Comparison of ENCODE assay signal across 23 cellular contexts in the genomic region with DNA sequence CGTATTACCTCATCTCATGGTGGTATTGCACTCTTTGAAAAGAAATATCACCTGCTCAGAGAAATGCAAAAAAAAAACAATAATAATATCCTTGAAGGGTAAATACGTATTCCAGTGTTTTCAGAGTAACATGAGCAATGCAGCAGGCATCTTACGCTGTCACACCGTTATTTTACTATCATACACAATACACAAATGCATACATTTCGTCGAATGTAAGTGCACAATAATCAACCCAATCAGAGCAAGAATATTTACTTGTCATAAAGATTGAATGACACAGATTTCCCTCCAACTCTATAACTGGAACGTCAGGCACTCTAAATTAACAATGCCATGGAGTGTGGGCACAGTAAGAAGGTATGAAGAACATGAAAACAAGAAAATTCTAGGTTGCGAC.
A peak's percentile ranks its signal among the peaks of the same experiment; 100 is the strongest.
DNase-seq lines count a peak whose midpoint lies in the region; FAIRE-seq and TF ChIP-seq lines count a peak whose summit lies in the region.
"Had no signal": no experiment of that assay in that cellular context is flagged by ENCODE, and none has a peak within 500 bp of the region (broad histone marks: within the 10 kb centered on the region; RNA-seq: fewer than 3 reads in every experiment).

No MANE protein-coding gene starts in this region.

- no peak overlapping the region for H3K4me3 ChIP-seq in neural progenitor cell
- H3K4me3 ChIP-seq: GM12878, GM23248, HAP-1 had no signal

- no peak overlapping the region for H3K27ac ChIP-seq in neural progenitor cell
- H3K27ac ChIP-seq: C4-2B, GM23248, HL-60 had no signal

- H3F3A ChIP-seq in neural progenitor cell (ENCODE audit: low read depth): no peaks in the 10 kb centered on the region

- no peaks in the 10 kb centered on the region for H3K9me3 ChIP-seq in neural progenitor cell (ENCODE audit: low read depth)
- H3K9me3 ChIP-seq: HAP-1 had no signal

- no peaks in the 10 kb centered on the region for H3K36me3 ChIP-seq in neural progenitor cell
- H3K36me3 ChIP-seq: HAP-1 had no signal

- no peak for FAIRE-seq in GM12892 (lab: Jason Lieb, UNC)
- FAIRE-seq: A204.1, GM12878, HepG2 had no signal

- peak overlapping the region; percentile 34 for H3K27ac Mint-ChIP-seq in neural progenitor cell
- H3K27ac Mint-ChIP-seq: CD8-positive, alpha-beta memory T cell; T-helper 1 cell treated with Interleukin-12 subunit alpha and Interleukin-12 subunit beta and Interleukin-4 antibody, amounts not matched to agents 30 μg/mL and 1 μg/mL, for 36 hours had no signal

- TF ChIP-seq POLR2A in GM12892 (IDR thresholded peaks at IDR 0.05; ENCODE audit: low read depth, low read length): no peak

- H3K4me3 Mint-ChIP-seq in neural progenitor cell: no peak overlapping the region
- H3K4me3 Mint-ChIP-seq: CD8-positive, alpha-beta memory T cell; T-helper 1 cell treated with Interleukin-12 subunit alpha and Interleukin-12 subunit beta and Interleukin-4 antibody, amounts not matched to agents 30 μg/mL and 1 μg/mL, for 36 hours had no signal

- no peaks in the 10 kb centered on the region for H3K27me3 Mint-ChIP-seq in neural progenitor cell (ENCODE audit: insufficient read depth, low read depth)
- H3K27me3 Mint-ChIP-seq: CD8-positive, alpha-beta memory T cell had no signal

- H2AFZ ChIP-seq in neural progenitor cell (replicated peaks): no peak overlapping the region
- H2AFZ ChIP-seq: GM23248 had no signal

- no peaks in the 10 kb centered on the region for H3K9me3 Mint-ChIP-seq in neural progenitor cell

- H3K4me1 Mint-ChIP-seq in neural progenitor cell: peaks cover 13% of the 10 kb centered on the region
- H3K4me1 Mint-ChIP-seq: CD8-positive, alpha-beta memory T cell had no signal

- no peaks in the 10 kb centered on the region for H4K20me1 ChIP-seq in neural progenitor cell (ENCODE audit: low read depth)

- DNase-seq in NCI-H146 (lab: John Stamatoyannopoulos, UW): peak; percentile 35
- no peak for DNase-seq in NCI-H146 treated with DMSO at 0.1 percent for 48 hours (lab: John Stamatoyannopoulos, UW; ENCODE audit: unreplicated experiment)
- peak; percentile 62 for DNase-seq in NCI-H187 treated with DMSO at 0.1 percent for 48 hours (lab: John Stamatoyannopoulos, UW)
- DNase-seq in NCI-H69 (lab: John Stamatoyannopoulos, UW): peak; percentile 51
- no peak for DNase-seq in neural progenitor cell (ENCODE audit: low spot score)
- no peak for DNase-seq in GM12892 (ENCODE audit: insufficient read length)
- DNase-seq in occipital lobe (lab: John Stamatoyannopoulos, UW): no peak
- DNase-seq: Calu3; CD8-positive, alpha-beta memory T cell; GM23248; KBM-7; MM.1S; NCI-H1048; NCI-H1694 treated with DMSO at 0.1 percent for 48 hours; Right ventricle myocardium superior; T1000 had no signal

- no peaks in the 10 kb centered on the region for H3K36me3 Mint-ChIP-seq in neural progenitor cell
- H3K36me3 Mint-ChIP-seq: CD8-positive, alpha-beta memory T cell had no signal

- H3K4me2 ChIP-seq in neural progenitor cell: no peak overlapping the region

- no peaks in the 10 kb centered on the region for H3K27me3 ChIP-seq in neural progenitor cell

- no peak for TF ChIP-seq CTCF in neural progenitor cell (IDR thresholded peaks at IDR 0.05)

- H3K4me1 ChIP-seq in neural progenitor cell: peaks cover 3% of the 10 kb centered on the region
- H3K4me1 ChIP-seq: HAP-1 had no signal

- H3K79me2 ChIP-seq in neural progenitor cell (ENCODE audit: low read depth): no peaks in the 10 kb centered on the region

- no peak overlapping the region for H3K9ac ChIP-seq in neural progenitor cell
- H3K9ac ChIP-seq: GM23248 had no signal

Comparison
In these comparisons a context has a peak if more than half of its experiments do, and no peak if none do; other contexts are left out.
1. DNase-seq: peak in NCI-H146 (single experiment), NCI-H187 treated with DMSO at 0.1 percent for 48 hours (single experiment) and NCI-H69 (single experiment); none in NCI-H146 treated with DMSO at 0.1 percent for 48 hours (single experiment), neural progenitor cell (single experiment), GM12892 (single experiment) and occipital lobe (single experiment).